1 cellular context compared by ENCODE assay signal in the genomic region with DNA sequence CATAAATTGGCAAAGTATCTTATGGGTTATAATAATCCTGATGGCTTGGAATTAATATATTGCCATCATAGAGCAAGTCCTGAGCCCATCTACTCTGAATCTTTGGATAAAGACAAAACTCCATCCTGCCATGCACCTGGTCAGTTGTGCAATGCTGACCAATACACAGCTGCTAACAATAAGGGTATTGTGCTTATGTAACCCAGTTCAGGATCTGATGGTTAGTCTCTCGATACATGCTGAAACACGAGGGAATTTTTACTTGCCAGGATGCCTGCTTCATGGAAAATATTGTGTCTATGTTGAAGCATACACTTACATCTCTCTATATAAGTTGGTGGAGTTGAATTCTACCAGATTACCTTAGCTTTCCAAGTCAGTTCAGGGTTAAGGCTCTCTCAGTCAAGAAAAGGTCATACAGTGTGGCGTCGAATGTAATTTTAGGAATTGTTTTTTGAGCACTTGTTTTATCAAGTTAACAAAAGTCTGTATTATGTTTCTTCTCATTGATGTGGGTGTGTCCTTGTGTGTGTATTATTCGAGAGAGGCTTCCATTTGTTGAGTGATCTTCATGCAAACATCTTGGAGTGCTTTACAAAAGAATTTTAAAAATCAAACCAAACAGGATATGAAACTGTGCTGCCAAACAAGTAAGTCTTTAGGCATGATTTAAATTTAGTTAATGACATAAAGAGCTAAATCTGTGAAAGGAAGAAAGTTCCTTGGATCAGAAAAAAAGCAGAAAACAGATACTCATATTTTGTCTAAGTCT.
TF ChIP-seq lines count a peak whose summit lies in the region.

No MANE protein-coding gene starts in this region.

TF ChIP-seq in SK-N-SH, 30 proteins besides CTCF, POLR2A, EP300 and RAD21 (continued from another document):
- TF ChIP-seq, protein P1, sequence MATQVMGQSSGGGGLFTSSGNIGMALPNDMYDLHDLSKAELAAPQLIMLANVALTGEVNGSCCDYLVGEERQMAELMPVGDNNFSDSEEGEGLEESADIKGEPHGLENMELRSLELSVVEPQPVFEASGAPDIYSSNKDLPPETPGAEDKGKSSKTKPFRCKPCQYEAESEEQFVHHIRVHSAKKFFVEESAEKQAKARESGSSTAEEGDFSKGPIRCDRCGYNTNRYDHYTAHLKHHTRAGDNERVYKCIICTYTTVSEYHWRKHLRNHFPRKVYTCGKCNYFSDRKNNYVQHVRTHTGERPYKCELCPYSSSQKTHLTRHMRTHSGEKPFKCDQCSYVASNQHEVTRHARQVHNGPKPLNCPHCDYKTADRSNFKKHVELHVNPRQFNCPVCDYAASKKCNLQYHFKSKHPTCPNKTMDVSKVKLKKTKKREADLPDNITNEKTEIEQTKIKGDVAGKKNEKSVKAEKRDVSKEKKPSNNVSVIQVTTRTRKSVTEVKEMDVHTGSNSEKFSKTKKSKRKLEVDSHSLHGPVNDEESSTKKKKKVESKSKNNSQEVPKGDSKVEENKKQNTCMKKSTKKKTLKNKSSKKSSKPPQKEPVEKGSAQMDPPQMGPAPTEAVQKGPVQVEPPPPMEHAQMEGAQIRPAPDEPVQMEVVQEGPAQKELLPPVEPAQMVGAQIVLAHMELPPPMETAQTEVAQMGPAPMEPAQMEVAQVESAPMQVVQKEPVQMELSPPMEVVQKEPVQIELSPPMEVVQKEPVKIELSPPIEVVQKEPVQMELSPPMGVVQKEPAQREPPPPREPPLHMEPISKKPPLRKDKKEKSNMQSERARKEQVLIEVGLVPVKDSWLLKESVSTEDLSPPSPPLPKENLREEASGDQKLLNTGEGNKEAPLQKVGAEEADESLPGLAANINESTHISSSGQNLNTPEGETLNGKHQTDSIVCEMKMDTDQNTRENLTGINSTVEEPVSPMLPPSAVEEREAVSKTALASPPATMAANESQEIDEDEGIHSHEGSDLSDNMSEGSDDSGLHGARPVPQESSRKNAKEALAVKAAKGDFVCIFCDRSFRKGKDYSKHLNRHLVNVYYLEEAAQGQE (IDR thresholded peaks at IDR 0.05; ENCODE audit: low read depth, low read length): no peak
- no peak for TF ChIP-seq FOXM1 (IDR thresholded peaks at IDR 0.05; ENCODE audit: low read depth)
- TF ChIP-seq GABPA (IDR thresholded peaks at IDR 0.05; ENCODE audit: low read depth): no peak
- TF ChIP-seq RCOR1 (IDR thresholded peaks at IDR 0.05; ENCODE audit: low read length): no peak
- peak; percentile 46; the same call in 1 of the 2 replicates for TF ChIP-seq TCF12 (IDR thresholded peaks at IDR 0.05)
